In the genomic region with DNA sequence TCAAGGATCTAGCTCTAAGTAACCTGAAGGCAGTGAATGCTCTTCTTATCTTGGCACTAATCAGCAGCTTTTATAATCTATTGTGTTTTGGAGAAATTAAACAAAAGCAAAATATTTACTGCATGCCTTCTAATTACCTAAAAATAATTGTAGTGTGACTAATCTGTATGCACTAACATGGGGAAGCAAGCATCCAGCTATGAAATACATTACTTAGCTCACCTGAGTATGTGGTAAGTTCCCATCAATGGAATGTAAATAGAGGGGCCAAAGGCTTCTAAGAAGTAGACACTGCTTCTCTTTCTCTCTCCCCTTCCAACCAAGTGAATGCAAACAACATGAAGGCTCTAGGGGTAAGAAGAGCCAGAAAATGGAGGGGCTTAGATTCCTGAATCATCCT, we compare ENCODE assay signal across 22 cellular contexts.
"Had no signal": no experiment of that assay in that cellular context is flagged by ENCODE, and none has a peak within 500 bp of the region (broad histone marks: within the 10 kb centered on the region; RNA-seq: fewer than 3 reads in every experiment).

No MANE protein-coding gene starts in this region.

- H3K36me3 ChIP-seq: pancreas, suprapubic skin, uterus had no signal

- DNase-seq: activated CD4-positive, alpha-beta T cell treated with anti-CD3 and anti-CD28 coated beads, Interleukin-2, amount 10 ng/mL, durations not matched to agents 7 days and 5 days; activated CD4-positive, CD25-positive, alpha-beta regulatory T cell treated with anti-CD3 and anti-CD28 coated beads, Interleukin-2, amount 50 U/mL, for 72 hours; activated CD8-positive, alpha-beta T cell treated with anti-CD3 and anti-CD28 coated beads, Interleukin-2, amount 10 ng/mL, durations not matched to agents 7 days and 5 days; activated gamma-delta T cell; anterior cingulate cortex; body of pancreas; effector CD4-positive, alpha-beta T cell; foreskin melanocyte; kidney glomerular epithelial cell; mucosa of descending colon; nephron progenitor cell; pancreas; sigmoid colon; stimulated activated CD4-positive, alpha-beta T cell treated with anti-CD3 and anti-CD28 coated beads, Interleukin-15, amount 100 ng/mL, for 24 hours; stomach; uterus; WERI-Rb-1 had no signal

- H3K4me3 ChIP-seq: body of pancreas, mucosa of descending colon, pancreas, sigmoid colon, smooth muscle cell, stomach, suprapubic skin, tibial nerve, uterus had no signal

- ATAC-seq: activated CD8-positive, alpha-beta T cell treated with anti-CD3 and anti-CD28 coated beads, Interleukin-2, amount 10 ng/mL, durations not matched to agents 7 days and 5 days; body of pancreas; esophagus mucosa; mucosa of descending colon; stimulated activated memory B cell treated with anti-CD40 and anti-IgM and Interleukin-4, amounts not matched to agents 10 μg/mL and 1 μg/mL and 100 μg/mL, for 72 hours had no signal

- H3K9me3 ChIP-seq: body of pancreas, mucosa of descending colon, pancreas, sigmoid colon, stomach, suprapubic skin, tibial nerve, uterus had no signal

- H3K4me1 ChIP-seq: body of pancreas, sigmoid colon, suprapubic skin, tibial nerve, uterus had no signal

- H3K27ac ChIP-seq: body of pancreas, pancreas, sigmoid colon, stomach, suprapubic skin, tibial nerve, uterus, WERI-Rb-1 had no signal

- H3K27me3 ChIP-seq: body of pancreas, pancreas, sigmoid colon, stomach, suprapubic skin, tibial nerve, uterus had no signal
